9 cellular contexts compared by ENCODE assay signal in the genomic region with DNA sequence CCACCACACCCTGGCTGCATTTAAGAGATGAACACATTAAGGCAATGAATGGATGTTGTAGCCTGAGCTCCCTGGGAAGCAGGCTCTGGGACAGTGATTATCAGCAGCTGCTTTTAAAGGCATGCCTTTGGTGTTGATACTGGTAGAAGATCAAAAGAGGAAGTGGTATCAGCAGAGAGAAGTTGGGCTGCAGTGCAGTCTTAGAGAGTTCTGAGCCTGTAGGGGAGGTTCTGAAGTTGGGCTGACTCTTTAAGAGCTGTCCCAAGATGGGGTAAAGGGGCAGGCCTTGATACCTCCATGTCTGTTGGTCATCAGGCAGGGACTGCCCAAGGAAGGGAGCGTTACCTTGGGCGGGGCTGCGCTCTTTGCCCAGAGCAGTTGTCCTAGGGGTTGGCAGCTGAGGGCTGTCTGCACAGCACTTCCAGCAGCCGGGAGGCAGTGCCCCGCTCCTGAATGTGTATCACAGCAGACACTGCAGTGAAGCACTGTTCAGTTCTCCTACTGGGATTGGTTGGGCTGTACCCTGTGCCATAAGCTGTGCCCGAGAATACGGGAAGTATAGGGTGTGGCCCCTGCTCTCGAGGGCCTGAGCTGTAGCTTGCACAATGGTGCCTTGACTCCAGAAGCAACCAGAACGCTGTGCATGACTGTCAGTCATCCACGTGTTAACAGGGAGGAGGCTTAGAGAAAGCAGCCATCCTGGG.
DNase-seq lines count a peak whose midpoint lies in the region; ATAC-seq and TF ChIP-seq lines count a peak whose summit lies in the region.
"Had no signal": no experiment of that assay in that cellular context is flagged by ENCODE, and none has a peak within 500 bp of the region (broad histone marks: within the 10 kb centered on the region; RNA-seq: fewer than 3 reads in every experiment).

No MANE protein-coding gene starts in this region.

- H3K27ac Mint-ChIP-seq in CD14-positive monocyte, result peak overlapping the region; percentile 98 to 99 (median 99)
- no peak overlapping the region for H3K27ac Mint-ChIP-seq in stimulated activated effector memory CD8-positive, alpha-beta T cell treated with anti-CD3 and anti-CD28 coated beads, Interleukin-12 subunit alpha, Interleukin-12 subunit beta, amount 100 ng/mL, for 72 hours
- H3K27ac Mint-ChIP-seq in activated naive CD4-positive, alpha-beta T cell treated with anti-CD3 and anti-CD28 coated beads for 36 hours, result no peak overlapping the region
- no peak overlapping the region for H3K27ac Mint-ChIP-seq in chondrocyte (ENCODE audit: unreplicated experiment)

- no peak for TF ChIP-seq CTCF in CD14-positive monocyte (IDR thresholded peaks at IDR 0.05)
- TF ChIP-seq CTCF in chondrocyte (IDR thresholded peaks at IDR 0.05), result no peak

- DNase-seq in CD14-positive monocyte (ENCODE audit: low spot score) (peak; percentile 95), SKM-1 treated with dmso at 0.1 percent for 144 hours (lab: John Stamatoyannopoulos, UW; ENCODE audit: unreplicated experiment) (peak; percentile 95), medulla oblongata (ENCODE audit: extremely low spot score) (peak; percentile 51), ureter (ENCODE audit: low spot score) (no peak), chondrocyte (ENCODE audit: low spot score) (no peak)
- no peak for DNase-seq in stimulated activated effector memory CD8-positive, alpha-beta T cell treated with anti-CD3 and anti-CD28 coated beads, Interleukin-12 subunit alpha, Interleukin-12 subunit beta, amount 100 ng/mL, for 72 hours (ENCODE audit: low spot score in 2 of 2)
- DNase-seq in activated naive CD4-positive, alpha-beta T cell treated with anti-CD3 and anti-CD28 coated beads for 36 hours, result no peak
- DNase-seq: NK-92 treated with Interleukin-12 subunit alpha and Interleukin-12 subunit beta, amount 100 ng/mL, for 24 hours had no signal

- peaks cover 0 to 2% (median 0%) of the 10 kb centered on the region in 3 donors for H3K27me3 Mint-ChIP-seq in CD14-positive monocyte (ENCODE audit: low read depth in 3 of 3)
- H3K27me3 Mint-ChIP-seq in activated naive CD4-positive, alpha-beta T cell treated with anti-CD3 and anti-CD28 coated beads for 36 hours (ENCODE audit: low read depth), result no peaks in the 10 kb centered on the region
- no peaks in the 10 kb centered on the region for H3K27me3 Mint-ChIP-seq in chondrocyte (ENCODE audit: low read depth)

- H3K9me3 Mint-ChIP-seq in CD14-positive monocyte (peaks cover 0 to 3% (median 0%) of the 10 kb centered on the region in 7 donors), chondrocyte (ENCODE audit: low read depth) (no peaks in the 10 kb centered on the region)
- H3K9me3 Mint-ChIP-seq in stimulated activated effector memory CD8-positive, alpha-beta T cell treated with anti-CD3 and anti-CD28 coated beads, Interleukin-12 subunit alpha, Interleukin-12 subunit beta, amount 100 ng/mL, for 72 hours, result no peaks in the 10 kb centered on the region
- no peaks in the 10 kb centered on the region for H3K9me3 Mint-ChIP-seq in activated naive CD4-positive, alpha-beta T cell treated with anti-CD3 and anti-CD28 coated beads for 36 hours

- H3K4me1 Mint-ChIP-seq in CD14-positive monocyte (peaks cover 46% of the 10 kb centered on the region), chondrocyte (ENCODE audit: low read depth) (peaks cover 34% of the 10 kb centered on the region)
- H3K4me1 Mint-ChIP-seq in stimulated activated effector memory CD8-positive, alpha-beta T cell treated with anti-CD3 and anti-CD28 coated beads, Interleukin-12 subunit alpha, Interleukin-12 subunit beta, amount 100 ng/mL, for 72 hours, result peaks cover 12% of the 10 kb centered on the region
- H3K4me1 Mint-ChIP-seq in activated naive CD4-positive, alpha-beta T cell treated with anti-CD3 and anti-CD28 coated beads for 36 hours (ENCODE audit: low read depth), result no peaks in the 10 kb centered on the region

- intact Hi-C loops in CD14-positive monocyte (cut with micrococcal nuclease), result loop anchor here in 1 of 2 donors (1.0 to 5.0 kb wide), 2 partner anchors 40 to 776 kb away; a partner anchor contains a TSS
- intact Hi-C loops in activated naive CD4-positive, alpha-beta T cell treated with anti-CD3 and anti-CD28 coated beads for 36 hours (cut with micrococcal nuclease), result no loop called here

- CTCF ChIA-PET in activated naive CD4-positive, alpha-beta T cell treated with anti-CD3 and anti-CD28 coated beads for 36 hours (lab: Charles Lee), result interaction anchor here (0.6 kb wide), 1 partner anchor 229 kb away, joined by 4 read pairs; no protein-coding TSS in a partner anchor

- H3K4me3 Mint-ChIP-seq in CD14-positive monocyte (peak overlapping the region; percentile 50 to 75), chondrocyte (ENCODE audit: unreplicated experiment) (no peak overlapping the region)
- no peak overlapping the region for H3K4me3 Mint-ChIP-seq in stimulated activated effector memory CD8-positive, alpha-beta T cell treated with anti-CD3 and anti-CD28 coated beads, Interleukin-12 subunit alpha, Interleukin-12 subunit beta, amount 100 ng/mL, for 72 hours
- H3K4me3 Mint-ChIP-seq in activated naive CD4-positive, alpha-beta T cell treated with anti-CD3 and anti-CD28 coated beads for 36 hours, result no peak overlapping the region

- H3K36me3 Mint-ChIP-seq in CD14-positive monocyte (peaks cover 28% of the 10 kb centered on the region in 2 donors), chondrocyte (ENCODE audit: low read depth) (peaks cover 42% of the 10 kb centered on the region)
- no peaks in the 10 kb centered on the region for H3K36me3 Mint-ChIP-seq in stimulated activated effector memory CD8-positive, alpha-beta T cell treated with anti-CD3 and anti-CD28 coated beads, Interleukin-12 subunit alpha, Interleukin-12 subunit beta, amount 100 ng/mL, for 72 hours
- H3K36me3 Mint-ChIP-seq in activated naive CD4-positive, alpha-beta T cell treated with anti-CD3 and anti-CD28 coated beads for 36 hours (ENCODE audit: low read depth), result no peaks in the 10 kb centered on the region

- peak; percentile 70 for ATAC-seq in HG02610 (IDR thresholded peaks at IDR 0.05; ENCODE audit: unreplicated experiment)
- ATAC-seq in stimulated activated effector memory CD8-positive, alpha-beta T cell treated with anti-CD3 and anti-CD28 coated beads, Interleukin-12 subunit alpha, Interleukin-12 subunit beta, amount 100 ng/mL, for 72 hours, result no peak

Comparison
In these comparisons a context has a peak if more than half of its experiments do, and no peak if none do; other contexts are left out.
1. DNase-seq: peak in CD14-positive monocyte (single experiment), SKM-1 treated with dmso at 0.1 percent for 144 hours (single experiment) and medulla oblongata (single experiment); none in stimulated activated effector memory CD8-positive, alpha-beta T cell treated with anti-CD3 and anti-CD28 coated beads, Interleukin-12 subunit alpha, Interleukin-12 subunit beta, amount 100 ng/mL, for 72 hours (0 of 2), activated naive CD4-positive, alpha-beta T cell treated with anti-CD3 and anti-CD28 coated beads for 36 hours (single experiment), ureter (single experiment) and chondrocyte (single experiment).
2. H3K27ac Mint-ChIP-seq: peak in CD14-positive monocyte (7 of 7); none in stimulated activated effector memory CD8-positive, alpha-beta T cell treated with anti-CD3 and anti-CD28 coated beads, Interleukin-12 subunit alpha, Interleukin-12 subunit beta, amount 100 ng/mL, for 72 hours (single experiment), activated naive CD4-positive, alpha-beta T cell treated with anti-CD3 and anti-CD28 coated beads for 36 hours (single experiment) and chondrocyte (single experiment).
3. H3K4me3 Mint-ChIP-seq: peak in CD14-positive monocyte (2 of 2); none in stimulated activated effector memory CD8-positive, alpha-beta T cell treated with anti-CD3 and anti-CD28 coated beads, Interleukin-12 subunit alpha, Interleukin-12 subunit beta, amount 100 ng/mL, for 72 hours (single experiment), activated naive CD4-positive, alpha-beta T cell treated with anti-CD3 and anti-CD28 coated beads for 36 hours (single experiment) and chondrocyte (single experiment).